ENCODE assay signal across 8 cellular contexts in genomic region chr17:39002991-39003715, GRCh38. TPM values are rescaled to one million over a fixed set of nuclear protein-coding genes. Genes with fewer than 3 reads are reported as not detected.
DNase-seq lines count a peak whose midpoint lies in the region; ATAC-seq and TF ChIP-seq lines count a peak whose summit lies in the region.

No MANE protein-coding gene starts in this region.

- no peaks in the 10 kb centered on the region for H3K36me3 ChIP-seq in CD8-positive, alpha-beta memory T cell (ENCODE audit: insufficient read depth, low read length)
- H3K36me3 ChIP-seq in fibroblast of lung (ENCODE audit: control insufficient read depth, insufficient read depth, low read length), result no peaks in the 10 kb centered on the region

- H3K9ac ChIP-seq in fibroblast of lung (ENCODE audit: insufficient read depth, low read length), result peak overlapping the region; percentile 40

- peak overlapping the region in 5 of 7 donors; percentile 35 to 79 (median 49) for H3K4me3 Mint-ChIP-seq in CD8-positive, alpha-beta memory T cell

- no peak for ATAC-seq in HG03139 (IDR thresholded peaks at IDR 0.05; ENCODE audit: unreplicated experiment)

- peak overlapping the region; percentile 62 for H3K4me2 ChIP-seq in fibroblast of lung (ENCODE audit: extremely low read depth, insufficient read depth, low read length)

- H4K20me1 ChIP-seq in fibroblast of lung (ENCODE audit: control insufficient read depth, extremely low read depth, insufficient read depth, low read length), result no peaks in the 10 kb centered on the region

- TF ChIP-seq CTCF in fibroblast of lung (conservative IDR thresholded peaks at IDR 0.05 in 1 of 2, IDR thresholded peaks at IDR 0.05 in 1 of 2; ENCODE audit: low read depth in 1 of 2, low read length in 2 of 2), result no peak

- H3K36me3 Mint-ChIP-seq in CD8-positive, alpha-beta memory T cell, result peaks cover 0 to 4% (median 3%) of the 10 kb centered on the region in 3 donors

- peak overlapping the region; percentile 83 for H2AFZ ChIP-seq in fibroblast of lung (ENCODE audit: low read length)

- peak in 2 of 5 donors; percentile 17 to 64 for DNase-seq in CD8-positive, alpha-beta memory T cell
- DNase-seq in activated T-cell treated with anti-CD3 and anti-CD28 coated beads for 1 hour (ENCODE audit: low read depth) (peak; percentile 7), fibroblast of lung (ENCODE audit: low read depth in 2 of 2) (peak; percentile 52 to 56), putamen (ENCODE audit: low spot score) (peak; percentile 45), iPS-NIHi7 (ENCODE audit: extremely low spot score) (no peak), islet precursor cell (no peak), NCI-H146 treated with DMSO at 0.1 percent for 48 hours (lab: John Stamatoyannopoulos, UW; ENCODE audit: unreplicated experiment) (no peak)

- H3K27ac ChIP-seq in CD8-positive, alpha-beta memory T cell (ENCODE audit: low read depth, low read length), result peak overlapping the region; percentile 40
- peak overlapping the region; percentile 73 for H3K27ac ChIP-seq in fibroblast of lung (ENCODE audit: insufficient read depth, low read length)

- H3K4me1 Mint-ChIP-seq in CD8-positive, alpha-beta memory T cell, result peaks cover 10 to 22% (median 14%) of the 10 kb centered on the region in 3 donors

- H3K4me3 ChIP-seq in CD8-positive, alpha-beta memory T cell (ENCODE audit: low read length), result no peak overlapping the region
- H3K4me3 ChIP-seq in fibroblast of lung (replicated peaks in 1 of 4; ENCODE audit: control extremely low read depth in 1 of 4, insufficient read depth in 1 of 4, low read depth in 3 of 4, low read length in 4 of 4), result peak overlapping the region in 1 of 4 experiments; percentile 22

- no peaks in the 10 kb centered on the region for H3K79me2 ChIP-seq in fibroblast of lung (ENCODE audit: control insufficient read depth, insufficient read depth, low read length)

- H3K27me3 Mint-ChIP-seq in CD8-positive, alpha-beta memory T cell, result peaks cover 7 to 37% of the 10 kb centered on the region in 2 donors

- H3K9me3 ChIP-seq in CD8-positive, alpha-beta memory T cell (ENCODE audit: low read length), result no peaks in the 10 kb centered on the region
- no peaks in the 10 kb centered on the region for H3K9me3 ChIP-seq in fibroblast of lung (ENCODE audit: control insufficient read depth, insufficient read depth, low read depth, low read length)

- H3K27ac Mint-ChIP-seq in CD8-positive, alpha-beta memory T cell, result peak overlapping the region in 4 of 8 donors; percentile 36 to 85 (median 47)

- no peaks in the 10 kb centered on the region for H3K27me3 ChIP-seq in CD8-positive, alpha-beta memory T cell (ENCODE audit: insufficient read depth, low read length, poor library complexity, severe bottlenecking)
- H3K27me3 ChIP-seq in fibroblast of lung (ENCODE audit: control insufficient read depth, insufficient read depth, low read length), result no peaks in the 10 kb centered on the region

- H3K4me1 ChIP-seq in CD8-positive, alpha-beta memory T cell (ENCODE audit: insufficient read depth, low read length), result peaks cover 25% of the 10 kb centered on the region
- peaks cover 35% of the 10 kb centered on the region for H3K4me1 ChIP-seq in fibroblast of lung (ENCODE audit: control insufficient read depth, extremely low read depth, insufficient read depth, low read length)

- CTCF ChIA-PET in CD8-positive, alpha-beta memory T cell (lab: Charles Lee), result interaction anchor here (1.0 kb wide), 1 partner anchor 20 kb away, joined by 3 read pairs; no protein-coding TSS in a partner anchor

- peaks cover 0 to 4% (median 2%) of the 10 kb centered on the region in 5 donors for H3K9me3 Mint-ChIP-seq in CD8-positive, alpha-beta memory T cell

- POLR2A ChIA-PET in CD8-positive, alpha-beta memory T cell (lab: Charles Lee), result no interaction called here

RNA-seq across cellular contexts. Expression of gene FBXO47, which starts 36.0 kb away (rescaled TPM):
- total RNA-seq in CD8-positive, alpha-beta memory T cell, result not detected
- polyA plus RNA-seq in CD8-positive, alpha-beta memory T cell, result not detected
- under 0.01 and 0.17 TPM in 2 replicates for total RNA-seq in fibroblast of lung
- 0.05 TPM in 1 of 2 replicates, not detected in the other for polyA plus RNA-seq in fibroblast of lung
- not detected in 2 replicates for polyA plus RNA-seq in fibroblast of lung (2012)
- not detected in 2 replicates for polyA minus RNA-seq in fibroblast of lung (ENCODE audit: low replicate concordance)

Comparison
In these comparisons a context has a peak if more than half of its experiments do, and no peak if none do; other contexts are left out.
1. DNase-seq: peak in activated T-cell treated with anti-CD3 and anti-CD28 coated beads for 1 hour (single experiment), fibroblast of lung (2 of 2) and putamen (single experiment); none in iPS-NIHi7 (single experiment), islet precursor cell (single experiment) and NCI-H146 treated with DMSO at 0.1 percent for 48 hours (single experiment).